11 cellular contexts compared by ENCODE assay signal in genomic region chr4:2928242-2929155, GRCh38. TPM values are rescaled to one million over a fixed set of nuclear protein-coding genes. Genes with fewer than 3 reads are reported as not detected.
DNase-seq lines count a peak whose midpoint lies in the region; ATAC-seq and TF ChIP-seq lines count a peak whose summit lies in the region.
"Had no signal": no experiment of that assay in that cellular context is flagged by ENCODE, and none has a peak within 500 bp of the region (broad histone marks: within the 10 kb centered on the region; RNA-seq: fewer than 3 reads in every experiment).

No MANE protein-coding gene starts in this region.

- intact Hi-C loops in dorsolateral prefrontal cortex (cut with DNase I) (no loop called here), sigmoid colon (cut with DNase I) (no loop called here)

- POLR2A ChIA-PET in CD8-positive, alpha-beta memory T cell (lab: Charles Lee), result interaction anchor here (0.6 to 1.2 kb wide), 4 partner anchors 21 to 109 kb away, joined by 3 to 4 read pairs (median 4); no protein-coding TSS in a partner anchor

- TF ChIP-seq EP300 in sigmoid colon (IDR thresholded peaks at IDR 0.05), result no peak

- H4K20me1 ChIP-seq in osteoblast (ENCODE audit: insufficient read depth, low read length), result peaks cover 19% of the 10 kb centered on the region

- no peak overlapping the region for H3K4me3 ChIP-seq in CD8-positive, alpha-beta memory T cell (ENCODE audit: low read length)
- no peak overlapping the region for H3K4me3 ChIP-seq in dorsolateral prefrontal cortex
- no peak overlapping the region for H3K4me3 ChIP-seq in osteoblast (ENCODE audit: insufficient read depth, low read length)
- H3K4me3 ChIP-seq in sigmoid colon, result no peak overlapping the region

- no peaks in the 10 kb centered on the region for H3K9me3 Mint-ChIP-seq in CD8-positive, alpha-beta memory T cell
- no peaks in the 10 kb centered on the region for H3K9me3 Mint-ChIP-seq in IgD-negative memory B cell

- peaks cover 0 to 88% (median 8%) of the 10 kb centered on the region in 3 donors for H3K36me3 Mint-ChIP-seq in CD8-positive, alpha-beta memory T cell
- peaks cover 6% of the 10 kb centered on the region for H3K36me3 Mint-ChIP-seq in IgD-negative memory B cell

- H3K79me2 ChIP-seq in osteoblast (ENCODE audit: insufficient read depth, low read length), result peaks cover 32% of the 10 kb centered on the region

- peak overlapping the region in 7 of 8 donors; percentile 47 to 83 (median 54) for H3K27ac Mint-ChIP-seq in CD8-positive, alpha-beta memory T cell
- peak overlapping the region; percentile 41 to 98 (median 74) for H3K27ac Mint-ChIP-seq in IgD-negative memory B cell

- H3K4me1 Mint-ChIP-seq in CD8-positive, alpha-beta memory T cell, result peaks cover 24 to 31% (median 27%) of the 10 kb centered on the region in 3 donors
- peaks cover 21 to 26% (median 26%) of the 10 kb centered on the region in 3 donors for H3K4me1 Mint-ChIP-seq in IgD-negative memory B cell

- H3K27me3 ChIP-seq in CD8-positive, alpha-beta memory T cell (ENCODE audit: insufficient read depth, low read length, poor library complexity, severe bottlenecking), result no peaks in the 10 kb centered on the region
- H3K27me3 ChIP-seq in dorsolateral prefrontal cortex (no peaks in the 10 kb centered on the region), osteoblast (ENCODE audit: insufficient read depth, low read length) (no peaks in the 10 kb centered on the region), sigmoid colon (no peaks in the 10 kb centered on the region)

- no peaks in the 10 kb centered on the region for H3K27me3 Mint-ChIP-seq in CD8-positive, alpha-beta memory T cell
- no peaks in the 10 kb centered on the region for H3K27me3 Mint-ChIP-seq in IgD-negative memory B cell

- H3K4me1 ChIP-seq in CD8-positive, alpha-beta memory T cell (ENCODE audit: insufficient read depth, low read length), result peaks cover 28% of the 10 kb centered on the region
- H3K4me1 ChIP-seq in osteoblast (ENCODE audit: insufficient read depth, low read length), result peaks cover 3% of the 10 kb centered on the region
- H3K4me1 ChIP-seq in sigmoid colon, result peaks cover 0 to 31% (median 22%) of the 10 kb centered on the region in 4 donors

- ATAC-seq in HG03159 (IDR thresholded peaks at IDR 0.05; ENCODE audit: unreplicated experiment) (no peak), HG02678 (IDR thresholded peaks at IDR 0.05; ENCODE audit: unreplicated experiment) (no peak)

- TF ChIP-seq CTCF in dorsolateral prefrontal cortex (IDR thresholded peaks at IDR 0.05 in 54 of 56, conservative IDR thresholded peaks at IDR 0.05 in 2 of 56; ENCODE audit: low read depth in 1 of 56, partially characterized antibody in 56 of 56) (no peak), osteoblast (IDR thresholded peaks at IDR 0.05; ENCODE audit: extremely low read depth, low read depth, low read length) (no peak), sigmoid colon (IDR thresholded peaks at IDR 0.05) (no peak)

- H3K4me2 ChIP-seq in osteoblast (ENCODE audit: insufficient read depth, low read length), result no peak overlapping the region

- peaks cover 36% of the 10 kb centered on the region for H3K36me3 ChIP-seq in CD8-positive, alpha-beta memory T cell (ENCODE audit: insufficient read depth, low read length)
- H3K36me3 ChIP-seq in osteoblast (ENCODE audit: insufficient read depth, low read length), result peaks cover 78% of the 10 kb centered on the region
- peaks cover 19 to 75% (median 49%) of the 10 kb centered on the region in 4 donors for H3K36me3 ChIP-seq in sigmoid colon

- H3K4me3 Mint-ChIP-seq in CD8-positive, alpha-beta memory T cell, result peak overlapping the region in 2 of 7 donors; percentile 58 to 77
- peak overlapping the region in 1 of 4 donors; percentile 8 for H3K4me3 Mint-ChIP-seq in IgD-negative memory B cell

- DNase-seq in CD8-positive, alpha-beta memory T cell, result peak in 1 of 5 donors; percentile 40
- DNase-seq in dorsolateral prefrontal cortex (peak in 5 of 10 donors; percentile 13 to 39 (median 31)), osteoblast (ENCODE audit: insufficient read length, low spot score, missing footprints) (peak; percentile 85), OCI-M1 (lab: John Stamatoyannopoulos, UW) (no peak), sigmoid colon (no peak)
- DNase-seq: effector CD8-positive, alpha-beta T cell; mesendoderm; NCI-H2107 had no signal

- H3K27ac ChIP-seq in CD8-positive, alpha-beta memory T cell (ENCODE audit: low read depth, low read length), result no peak overlapping the region
- H3K27ac ChIP-seq in dorsolateral prefrontal cortex (peak overlapping the region in 37 of 59 donors; percentile 12 to 93 (median 70)), osteoblast (ENCODE audit: low read depth, low read length) (no peak overlapping the region), sigmoid colon (no peak overlapping the region)

- no peaks in the 10 kb centered on the region for H3K9me3 ChIP-seq in CD8-positive, alpha-beta memory T cell (ENCODE audit: low read length)
- H3K9me3 ChIP-seq in osteoblast (ENCODE audit: low read depth, low read length) (no peaks in the 10 kb centered on the region), sigmoid colon (no peaks in the 10 kb centered on the region)

- no peak overlapping the region for H2AFZ ChIP-seq in osteoblast (ENCODE audit: low read length)

- 90 to 91% methylated on average over 32 of the region's 32 CpGs for WGBS in sigmoid colon, 2 donors

- CTCF ChIA-PET in CD8-positive, alpha-beta memory T cell (lab: Charles Lee), result interaction anchor here (1.1 kb wide), 1 partner anchor 26 kb away, joined by 4 read pairs; no protein-coding TSS in a partner anchor

- no peak for TF ChIP-seq POLR2A in sigmoid colon (IDR thresholded peaks at IDR 0.05)

RNA-seq across cellular contexts. Expression of gene NOP14, which starts 34.7 kb away (rescaled TPM):
- 100 to 1,000 TPM; 156 to 165 TPM for total RNA-seq in CD8-positive, alpha-beta memory T cell
- polyA plus RNA-seq in CD8-positive, alpha-beta memory T cell, result 26.5 TPM
- polyA plus RNA-seq in IgD-negative memory B cell (18.9 TPM), sigmoid colon (10 to 100 TPM; 10.4 to 26.0 (median 12.6) TPM)
- total RNA-seq in dorsolateral prefrontal cortex (10 to 100 TPM in 119 of 120 experiments, 1 to 10 TPM in 1; 9.7 to 21.7 (median 15.1) TPM), osteoblast (24.2 and 30.0 TPM in 2 replicates), sigmoid colon (10 to 100 TPM; 12.5 to 19.1 (median 15.1) TPM)

RNA-seq across cellular contexts. Expression of gene GRK4, which starts 34.9 kb away (rescaled TPM):
- total RNA-seq in CD8-positive, alpha-beta memory T cell, result 1 to 10 TPM; 5.4 to 7.7 TPM
- polyA plus RNA-seq in CD8-positive, alpha-beta memory T cell, result 2.5 TPM
- 0.99 TPM for polyA plus RNA-seq in IgD-negative memory B cell
- total RNA-seq in dorsolateral prefrontal cortex, result 10 to 100 TPM; 17.9 to 41.6 (median 30.0) TPM
- 7.4 and 7.6 TPM in 2 replicates for total RNA-seq in osteoblast
- 10 to 100 TPM in 1 of 4 donors, 1 to 10 TPM in 3; 3.9 to 10.2 (median 6.7) TPM for total RNA-seq in sigmoid colon
- polyA plus RNA-seq in sigmoid colon, result 1 to 10 TPM in 2 of 3 donors, under 1 TPM in 1; 0.60 to 1.6 (median 1.4) TPM

Comparison
In these comparisons a context has a peak if more than half of its experiments do, and no peak if none do; other contexts are left out.
1. H3K27ac ChIP-seq: peak in dorsolateral prefrontal cortex (37 of 59); none in CD8-positive, alpha-beta memory T cell (single experiment), osteoblast (single experiment) and sigmoid colon (0 of 4).